8 cellular contexts compared by ENCODE assay signal in the genomic region with DNA sequence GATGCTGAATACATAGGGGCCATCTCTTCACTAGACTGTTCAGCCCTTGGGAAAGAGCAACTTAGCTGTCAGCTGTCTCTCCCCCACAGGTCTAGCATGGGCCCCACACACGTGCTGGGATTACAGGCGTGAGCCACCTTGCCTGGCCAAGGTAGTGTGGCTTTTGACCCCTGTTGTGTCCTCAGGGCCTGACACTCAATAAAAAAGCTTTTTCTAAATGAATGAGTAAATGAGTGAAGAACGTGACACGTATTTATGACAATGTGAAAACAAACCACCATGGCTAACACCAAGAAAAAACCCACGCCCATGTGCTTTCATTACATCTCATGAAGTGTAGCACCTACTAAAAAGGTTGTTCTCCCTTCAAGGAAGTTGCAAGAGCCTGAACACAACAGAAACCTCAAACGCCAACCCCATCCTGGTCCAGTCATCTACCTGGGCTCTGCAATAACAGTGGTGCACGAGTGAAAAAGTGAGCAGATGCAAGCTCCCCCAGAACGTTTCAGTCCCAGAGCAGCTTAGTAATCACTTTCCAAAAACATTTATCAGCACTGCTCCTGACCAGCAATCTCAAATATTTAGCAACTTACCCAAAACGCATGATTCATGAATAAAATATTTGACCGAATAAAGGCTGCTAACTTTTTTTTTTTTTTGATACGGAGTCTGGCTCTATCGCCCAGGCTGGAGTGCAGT. TPM values are rescaled to one million over a fixed set of nuclear protein-coding genes. Genes with fewer than 3 reads are reported as not detected.
A peak's percentile ranks its signal among the peaks of the same experiment; 100 is the strongest.
DNase-seq lines count a peak whose midpoint lies in the region; ATAC-seq lines count a peak whose summit lies in the region.

No MANE protein-coding gene starts in this region.

- CTCF ChIA-PET in activated naive CD4-positive, alpha-beta T cell treated with anti-CD3 and anti-CD28 coated beads for 36 hours (lab: Charles Lee): interaction anchor here (0.6 to 1.7 kb wide), 7 partner anchors 12 to 1977 kb away, joined by 3 to 10 read pairs (median 6); partner anchors contain the start of gene MRPL44
- CTCF ChIA-PET in naive thymus-derived CD4-positive, alpha-beta T cell (lab: Charles Lee): interaction anchor here (0.6 to 0.7 kb wide), 2 partner anchors 524 to 662 kb away, joined by 4 to 6 read pairs; no protein-coding TSS in a partner anchor

- in situ Hi-C loops in ACHN (cut with HindIII; ENCODE audit: low pct_ligation_motif_present, low pct_unique_long_range_greater_than_20kb, low sequenced_read_pairs): no loop called here

- ATAC-seq in GM19397 (IDR thresholded peaks at IDR 0.05; ENCODE audit: unreplicated experiment): peak; percentile 22
- ATAC-seq in HG03439 (IDR thresholded peaks at IDR 0.05; ENCODE audit: unreplicated experiment): peak; percentile 55
- ATAC-seq in naive thymus-derived CD4-positive, alpha-beta T cell: peak; percentile 28

- no peak overlapping the region for H3K27ac ChIP-seq in naive thymus-derived CD4-positive, alpha-beta T cell (ENCODE audit: low read depth, low read length)

- peak overlapping the region; percentile 97 for H3K27ac Mint-ChIP-seq in activated naive CD4-positive, alpha-beta T cell treated with anti-CD3 and anti-CD28 coated beads for 36 hours
- H3K27ac Mint-ChIP-seq in naive thymus-derived CD4-positive, alpha-beta T cell: peak overlapping the region in 7 of 9 donors; percentile 11 to 91 (median 60)

- no peak overlapping the region for H3K4me3 ChIP-seq in naive thymus-derived CD4-positive, alpha-beta T cell (ENCODE audit: low read length)

- no peaks in the 10 kb centered on the region for H3K27me3 Mint-ChIP-seq in activated naive CD4-positive, alpha-beta T cell treated with anti-CD3 and anti-CD28 coated beads for 36 hours (ENCODE audit: low read depth)
- no peaks in the 10 kb centered on the region for H3K27me3 Mint-ChIP-seq in naive thymus-derived CD4-positive, alpha-beta T cell

- peaks cover 27% of the 10 kb centered on the region for H3K36me3 Mint-ChIP-seq in activated naive CD4-positive, alpha-beta T cell treated with anti-CD3 and anti-CD28 coated beads for 36 hours (ENCODE audit: low read depth)
- peaks cover 0 to 34% (median 14%) of the 10 kb centered on the region in 5 donors for H3K36me3 Mint-ChIP-seq in naive thymus-derived CD4-positive, alpha-beta T cell

- intact Hi-C loops in activated naive CD4-positive, alpha-beta T cell treated with anti-CD3 and anti-CD28 coated beads for 36 hours (cut with micrococcal nuclease): loop anchor here (1.0 to 10.0 kb wide), 12 partner anchors 12 to 1517 kb away; partner anchors contain the start of genes AP1S3, DOCK10, MRPL44 and SGPP2
- intact Hi-C loops in naive thymus-derived CD4-positive, alpha-beta T cell (cut with micrococcal nuclease): loop anchor here in 1 of 2 donors (1.0 to 10.0 kb wide), 3 partner anchors 12 to 583 kb away; no protein-coding TSS in a partner anchor

- H3K4me1 Mint-ChIP-seq in activated naive CD4-positive, alpha-beta T cell treated with anti-CD3 and anti-CD28 coated beads for 36 hours (ENCODE audit: low read depth): peaks cover 62% of the 10 kb centered on the region
- peaks cover 34 to 71% (median 66%) of the 10 kb centered on the region in 7 donors for H3K4me1 Mint-ChIP-seq in naive thymus-derived CD4-positive, alpha-beta T cell

- H3K4me1 ChIP-seq in naive thymus-derived CD4-positive, alpha-beta T cell (ENCODE audit: control insufficient read depth in 2 of 2, insufficient read depth in 2 of 2, low read length in 2 of 2): peaks cover 33 to 37% of the 10 kb centered on the region in 2 donors

- peak overlapping the region; percentile 51 for H3K4me3 Mint-ChIP-seq in activated naive CD4-positive, alpha-beta T cell treated with anti-CD3 and anti-CD28 coated beads for 36 hours
- peak overlapping the region; percentile 15 to 86 (median 48) for H3K4me3 Mint-ChIP-seq in naive thymus-derived CD4-positive, alpha-beta T cell

- peaks cover 15% of the 10 kb centered on the region for H3K9me3 Mint-ChIP-seq in activated naive CD4-positive, alpha-beta T cell treated with anti-CD3 and anti-CD28 coated beads for 36 hours
- peaks cover 0 to 6% (median 0%) of the 10 kb centered on the region in 11 donors for H3K9me3 Mint-ChIP-seq in naive thymus-derived CD4-positive, alpha-beta T cell

- peaks cover 0 to 11% (median 0%) of the 10 kb centered on the region in 3 experiments for H3K36me3 ChIP-seq in naive thymus-derived CD4-positive, alpha-beta T cell (ENCODE audit: control insufficient read depth in 2 of 3, insufficient read depth in 3 of 3, low read length in 3 of 3)

- H3K27me3 ChIP-seq in naive thymus-derived CD4-positive, alpha-beta T cell (ENCODE audit: control insufficient read depth in 2 of 2, insufficient read depth in 2 of 2, low read length in 2 of 2): no peaks in the 10 kb centered on the region

- no peaks in the 10 kb centered on the region for H3K9me3 ChIP-seq in naive thymus-derived CD4-positive, alpha-beta T cell (ENCODE audit: control insufficient read depth in 2 of 3, low read length in 3 of 3)

- POLR2A ChIA-PET in naive thymus-derived CD4-positive, alpha-beta T cell (lab: Charles Lee): interaction anchor here (0.6 to 0.7 kb wide), 2 partner anchors 9 to 98 kb away, joined by 3 to 6 read pairs; no protein-coding TSS in a partner anchor

- DNase-seq in ACHN (peak; percentile 84), NCI-H510A treated with DMSO at 0.1 percent for 48 hours (lab: John Stamatoyannopoulos, UW) (no peak), NCI-H1436 (lab: John Stamatoyannopoulos, UW) (no peak), NCI-H446 treated with DMSO at 0.1 percent for 48 hours (lab: John Stamatoyannopoulos, UW) (no peak)
- peak; percentile 93 for DNase-seq in activated naive CD4-positive, alpha-beta T cell treated with anti-CD3 and anti-CD28 coated beads for 36 hours
- peak in 3 of 9 donors; percentile 8 to 70 (median 18) for DNase-seq in naive thymus-derived CD4-positive, alpha-beta T cell

RNA-seq across cellular contexts. Expression of gene WDFY1, which starts 3.4 kb away (rescaled TPM):
- total RNA-seq in activated naive CD4-positive, alpha-beta T cell treated with anti-CD3 and anti-CD28 coated beads for 36 hours: 10 to 100 TPM; 39.4 to 39.9 TPM
- 10 to 100 TPM; 25.3 to 80.1 (median 29.9) TPM for total RNA-seq in naive thymus-derived CD4-positive, alpha-beta T cell
- 10 to 100 TPM; 13.9 to 15.0 TPM for polyA plus RNA-seq in naive thymus-derived CD4-positive, alpha-beta T cell

RNA-seq across cellular contexts. Expression of gene MRPL44, which starts 15.5 kb away (rescaled TPM):
- total RNA-seq in activated naive CD4-positive, alpha-beta T cell treated with anti-CD3 and anti-CD28 coated beads for 36 hours: 10 to 100 TPM; 39.1 to 41.3 TPM
- total RNA-seq in naive thymus-derived CD4-positive, alpha-beta T cell: 10 to 100 TPM; 18.0 to 31.2 (median 26.8) TPM
- 10 to 100 TPM; 33.1 to 36.2 TPM for polyA plus RNA-seq in naive thymus-derived CD4-positive, alpha-beta T cell

Comparison
In these comparisons a context has a peak if more than half of its experiments do, and no peak if none do; other contexts are left out.
1. DNase-seq: peak in ACHN (single experiment) and activated naive CD4-positive, alpha-beta T cell treated with anti-CD3 and anti-CD28 coated beads for 36 hours (single experiment); none in NCI-H510A treated with DMSO at 0.1 percent for 48 hours (single experiment), NCI-H1436 (single experiment) and NCI-H446 treated with DMSO at 0.1 percent for 48 hours (single experiment).
2. Peak in every context shown above with its lines, with median percentiles within 50 percentile points of each other: ATAC-seq.